ENCODE assay signal across 13 cellular contexts in genomic region chr12:44847403-44847802, GRCh38. TPM values are rescaled to one million over a fixed set of nuclear protein-coding genes. Genes with fewer than 3 reads are reported as not detected.
DNase-seq lines count a peak whose midpoint lies in the region; ATAC-seq and TF ChIP-seq lines count a peak whose summit lies in the region.
"Had no signal": no experiment of that assay in that cellular context is flagged by ENCODE, and none has a peak within 500 bp of the region (broad histone marks: within the 10 kb centered on the region; RNA-seq: fewer than 3 reads in every experiment).

No MANE protein-coding gene starts in this region.

- no peak for TF ChIP-seq CTCF in GM10248 (IDR thresholded peaks at IDR 0.05; ENCODE audit: control extremely low read depth, extremely low read depth, low read depth, missing control alignments)
- TF ChIP-seq CTCF in right lobe of liver (IDR thresholded peaks at IDR 0.05) = no peak

- peak overlapping the region; percentile 42 to 80 (median 62) for H3K4me3 Mint-ChIP-seq in CD4-positive, CD25-positive, alpha-beta regulatory T cell
- H3K4me3 Mint-ChIP-seq in activated CD4-positive, alpha-beta memory T cell treated with anti-CD3 and anti-CD28 coated beads for 36 hours = peak overlapping the region; percentile 69

- H3K4me1 Mint-ChIP-seq in CD4-positive, CD25-positive, alpha-beta regulatory T cell = peaks cover 9 to 22% (median 12%) of the 10 kb centered on the region in 4 donors
- peaks cover 80% of the 10 kb centered on the region for H3K4me1 Mint-ChIP-seq in activated CD4-positive, alpha-beta memory T cell treated with anti-CD3 and anti-CD28 coated beads for 36 hours (ENCODE audit: low read depth)

- 33% methylated on average over 1 of the region's 1 CpG for WGBS in right lobe of liver (ENCODE audit: insufficient coverage, low coverage, low lambda C conversion rate, missing lambda C conversion rate)

- H3K27ac Mint-ChIP-seq in CD4-positive, CD25-positive, alpha-beta regulatory T cell = peak overlapping the region; percentile 93 to 95 (median 94)
- peak overlapping the region; percentile 94 for H3K27ac Mint-ChIP-seq in activated CD4-positive, alpha-beta memory T cell treated with anti-CD3 and anti-CD28 coated beads for 36 hours

- H3K4me3 ChIP-seq in CD4-positive, CD25-positive, alpha-beta regulatory T cell (ENCODE audit: low read depth, low read length) = peak overlapping the region; percentile 48
- H3K4me3 ChIP-seq in right lobe of liver = no peak overlapping the region
- H3K4me3 ChIP-seq: lung, psoas muscle had no signal

- no peak for TF ChIP-seq POLR2A in right lobe of liver (IDR thresholded peaks at IDR 0.05)

- H3K27me3 Mint-ChIP-seq in CD4-positive, CD25-positive, alpha-beta regulatory T cell = peaks cover 12% of the 10 kb centered on the region
- H3K27me3 Mint-ChIP-seq in activated CD4-positive, alpha-beta memory T cell treated with anti-CD3 and anti-CD28 coated beads for 36 hours = no peaks in the 10 kb centered on the region

- peaks cover 4% of the 10 kb centered on the region for H3K36me3 Mint-ChIP-seq in CD4-positive, CD25-positive, alpha-beta regulatory T cell
- no peaks in the 10 kb centered on the region for H3K36me3 Mint-ChIP-seq in activated CD4-positive, alpha-beta memory T cell treated with anti-CD3 and anti-CD28 coated beads for 36 hours

- H3K27me3 ChIP-seq in CD4-positive, CD25-positive, alpha-beta regulatory T cell (ENCODE audit: control insufficient read depth, insufficient read depth, low read length) = peaks cover 1% of the 10 kb centered on the region
- H3K27me3 ChIP-seq in right lobe of liver = no peaks in the 10 kb centered on the region

- no peaks in the 10 kb centered on the region for H3K9me3 Mint-ChIP-seq in CD4-positive, CD25-positive, alpha-beta regulatory T cell
- no peaks in the 10 kb centered on the region for H3K9me3 Mint-ChIP-seq in activated CD4-positive, alpha-beta memory T cell treated with anti-CD3 and anti-CD28 coated beads for 36 hours

- intact Hi-C loops in activated CD4-positive, alpha-beta memory T cell treated with anti-CD3 and anti-CD28 coated beads for 36 hours (cut with micrococcal nuclease) = no loop called here
- intact Hi-C loops in right lobe of liver (cut with DNase I) = no loop called here

- ATAC-seq in CD4-positive, CD25-positive, alpha-beta regulatory T cell (ENCODE audit: low read depth in 2 of 2) = no peak
- peak; percentile 8 for ATAC-seq in GM19043 (IDR thresholded peaks at IDR 0.05; ENCODE audit: low read depth, unreplicated experiment)
- peak; percentile 18 for ATAC-seq in HG02885 (IDR thresholded peaks at IDR 0.05; ENCODE audit: poor library complexity, unreplicated experiment)
- ATAC-seq in right lobe of liver = no peak
- ATAC-seq: psoas muscle had no signal

- POLR2A ChIA-PET in activated CD4-positive, alpha-beta memory T cell treated with anti-CD3 and anti-CD28 coated beads for 36 hours (lab: Charles Lee) = interaction anchor here (1.8 to 2.1 kb wide), 2 partner anchors 19 to 27 kb away, joined by 8 read pairs; no protein-coding TSS in a partner anchor
- POLR2A ChIA-PET in GM10248 (lab: Yijun Ruan, JAX) = no interaction called here

- H3K27ac ChIP-seq in CD4-positive, CD25-positive, alpha-beta regulatory T cell (ENCODE audit: insufficient read depth, low read length, poor library complexity, severe bottlenecking) = peak overlapping the region; percentile 0
- H3K27ac ChIP-seq in right lobe of liver = no peak overlapping the region
- H3K27ac ChIP-seq: C4-2B, psoas muscle had no signal

- CTCF ChIA-PET in activated CD4-positive, alpha-beta memory T cell treated with anti-CD3 and anti-CD28 coated beads for 36 hours (lab: Charles Lee) = interaction anchor here (1.1 to 1.6 kb wide), 2 partner anchors 20 to 29 kb away, joined by 3 to 5 read pairs; partner anchors contain the start of gene NELL2
- CTCF ChIA-PET in GM10248 (lab: Yijun Ruan, JAX) = no interaction called here

- no peak for DNase-seq in CD4-positive, CD25-positive, alpha-beta regulatory T cell
- DNase-seq in activated CD4-positive, alpha-beta memory T cell treated with anti-CD3 and anti-CD28 coated beads for 36 hours = no peak
- DNase-seq in inferior parietal cortex (ENCODE audit: extremely low spot score) = no peak
- DNase-seq in GM10248 (ENCODE audit: extremely low spot score) = no peak
- DNase-seq in right lobe of liver = no peak
- no peak for DNase-seq in COLO829 (ENCODE audit: low spot score)
- DNase-seq: foreskin fibroblast, NCI-H526, psoas muscle had no signal

- H3K9me3 ChIP-seq in CD4-positive, CD25-positive, alpha-beta regulatory T cell (ENCODE audit: control insufficient read depth in 2 of 2, low read length in 2 of 2) = no peaks in the 10 kb centered on the region
- H3K9me3 ChIP-seq in right lobe of liver = no peaks in the 10 kb centered on the region
- H3K9me3 ChIP-seq: psoas muscle had no signal

- H3K36me3 ChIP-seq in CD4-positive, CD25-positive, alpha-beta regulatory T cell (ENCODE audit: control insufficient read depth, insufficient read depth, low read length) = no peaks in the 10 kb centered on the region
- H3K36me3 ChIP-seq in right lobe of liver = no peaks in the 10 kb centered on the region

- peaks cover 19% of the 10 kb centered on the region for H3K4me1 ChIP-seq in CD4-positive, CD25-positive, alpha-beta regulatory T cell (ENCODE audit: control insufficient read depth, insufficient read depth, low read length, poor library complexity, severe bottlenecking)
- no peaks in the 10 kb centered on the region for H3K4me1 ChIP-seq in right lobe of liver
- H3K4me1 ChIP-seq: psoas muscle had no signal

RNA-seq across cellular contexts. Expression of gene NELL2, which starts 28.7 kb away (rescaled TPM):
- 11.9 TPM for total RNA-seq in CD4-positive, CD25-positive, alpha-beta regulatory T cell
- polyA plus RNA-seq in CD4-positive, CD25-positive, alpha-beta regulatory T cell = 1 to 10 TPM; 1.2 to 5.0 (median 3.0) TPM
- 10 to 100 TPM; 40.5 to 43.5 TPM for total RNA-seq in activated CD4-positive, alpha-beta memory T cell treated with anti-CD3 and anti-CD28 coated beads for 36 hours
- under 1 TPM in 3 of 6 experiments, not detected in 3; 0.15 to 0.43 (median 0.43) TPM for total RNA-seq in right lobe of liver

Comparison
In these comparisons a context has a peak if more than half of its experiments do, and no peak if none do; other contexts are left out.
1. ATAC-seq: peak in GM19043 (single experiment) and HG02885 (single experiment); none in CD4-positive, CD25-positive, alpha-beta regulatory T cell (0 of 2) and right lobe of liver (0 of 4).